Comparison of ENCODE assay signal across 8 cellular contexts in the genomic region with DNA sequence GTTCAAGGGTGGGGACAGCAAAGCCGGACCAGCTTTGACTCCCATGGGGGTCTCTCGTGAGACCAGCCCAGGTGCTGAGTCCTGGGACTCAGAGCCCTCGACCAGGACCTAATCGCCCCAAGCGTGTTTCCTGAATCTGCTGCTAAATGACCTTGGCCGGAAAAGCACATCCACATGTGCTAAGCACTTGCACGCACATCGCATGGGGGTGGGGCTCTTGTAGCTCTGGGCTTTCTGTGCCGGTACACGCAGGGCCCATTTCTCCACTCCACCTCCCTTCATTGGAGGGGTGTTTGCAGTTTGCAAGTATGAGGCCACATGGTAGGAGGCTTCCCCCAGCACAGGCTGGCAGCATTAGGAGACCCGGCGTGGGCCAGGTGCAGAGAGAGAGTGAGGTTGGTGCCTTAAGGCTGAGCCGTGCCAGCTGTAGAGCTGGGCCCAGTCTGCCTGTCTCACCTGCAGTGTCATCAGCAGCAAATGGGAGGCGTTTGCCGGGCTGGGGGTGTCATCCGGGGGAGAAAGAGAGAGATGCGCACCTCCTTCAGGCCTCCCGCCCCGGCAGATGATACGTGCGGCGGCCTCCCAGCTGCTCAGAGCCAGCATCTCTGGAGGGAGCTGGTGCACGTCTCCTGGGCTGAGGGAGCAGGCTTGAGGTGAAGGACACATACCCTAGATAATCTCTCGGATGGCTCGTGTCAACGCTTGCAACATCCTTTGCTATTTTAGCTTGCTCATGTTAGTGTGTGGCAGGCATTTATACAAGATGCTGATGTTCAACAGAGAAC. TPM values are rescaled to one million over a fixed set of nuclear protein-coding genes. Genes with fewer than 3 reads are reported as not detected.
DNase-seq lines count a peak whose midpoint lies in the region; ATAC-seq and TF ChIP-seq lines count a peak whose summit lies in the region.

No MANE protein-coding gene starts in this region.

- WGBS in aorta, 2 donors, result 84 to 88% methylated on average over 25 to 26 of the region's 26 CpGs

- no peaks in the 10 kb centered on the region for H3K9me2 ChIP-seq in GM23338 (ENCODE audit: insufficient read depth)

- H3K9me3 ChIP-seq in mucosa of rectum (ENCODE audit: control insufficient read depth in 2 of 2, low read length in 2 of 2) (no peaks in the 10 kb centered on the region), aorta (ENCODE audit: control insufficient read depth, low read length) (no peaks in the 10 kb centered on the region)

- H3K9ac ChIP-seq in mucosa of rectum (ENCODE audit: low read depth in 1 of 2, low read length in 2 of 2), result no peak overlapping the region

- H3K4me3 Mint-ChIP-seq in GM23338, result no peak overlapping the region

- peaks cover 3% of the 10 kb centered on the region for H3K27me3 Mint-ChIP-seq in GM23338 (ENCODE audit: insufficient read depth, low read depth, poor library complexity)

- H3K36me3 Mint-ChIP-seq in GM23338 (ENCODE audit: low read depth), result peaks cover 22% of the 10 kb centered on the region

- H3K9me3 Mint-ChIP-seq in GM23338, result 0 out of 3 replicates have a peak, but pooled peaks cover 2% of the 10 kb centered on the region

- ATAC-seq in GM19035 (IDR thresholded peaks at IDR 0.05; ENCODE audit: unreplicated experiment) (peak; percentile 60), aorta (ENCODE audit: low FRiP score) (peak; percentile 39), GM23338 (no peak)

- H3K36me3 ChIP-seq in mucosa of rectum (ENCODE audit: control insufficient read depth in 2 of 2, insufficient read depth in 2 of 2, low read length in 2 of 2) (no peaks in the 10 kb centered on the region), aorta (ENCODE audit: control insufficient read depth in 1 of 2, insufficient read depth in 2 of 2, low read length in 1 of 2) (no peaks in the 10 kb centered on the region), GM23338 (ENCODE audit: insufficient read depth) (no peaks in the 10 kb centered on the region; the same call in 1 of the 2 replicates)

- intact Hi-C loops in aorta (cut with DNase I), result loop anchor here in 1 of 2 donors (5.0 kb wide), 1 partner anchor 99 kb away; no protein-coding TSS in a partner anchor

- H3K4me1 ChIP-seq in mucosa of rectum (ENCODE audit: control insufficient read depth in 2 of 2, insufficient read depth in 2 of 2, low read length in 2 of 2), result peaks cover 0 to 14% of the 10 kb centered on the region in 2 donors
- no peaks in the 10 kb centered on the region for H3K4me1 ChIP-seq in aorta (ENCODE audit: control insufficient read depth in 1 of 2, insufficient read depth in 2 of 2, low read length in 2 of 2)
- no peaks in the 10 kb centered on the region for H3K4me1 ChIP-seq in GM23338 (ENCODE audit: insufficient read depth)

- H3K4me3 ChIP-seq in mucosa of rectum (ENCODE audit: low read length in 2 of 2), result no peak overlapping the region
- H3K4me3 ChIP-seq in aorta (ENCODE audit: low read length in 2 of 2), result no peak overlapping the region
- H3K4me3 ChIP-seq in GM23338, result no peak overlapping the region

- H3F3A ChIP-seq in GM23338 (replicated peaks; ENCODE audit: low read depth), result no peaks in the 10 kb centered on the region

- no peaks in the 10 kb centered on the region for H3K27me3 ChIP-seq in mucosa of rectum (ENCODE audit: control insufficient read depth in 2 of 2, insufficient read depth in 2 of 2, low read length in 2 of 2)
- H3K27me3 ChIP-seq in aorta (ENCODE audit: control insufficient read depth in 1 of 2, insufficient read depth in 2 of 2, low read length in 1 of 2), result no peaks in the 10 kb centered on the region
- no peaks in the 10 kb centered on the region for H3K27me3 ChIP-seq in GM23338 (ENCODE audit: insufficient read depth)

- H3K4me1 Mint-ChIP-seq in GM23338, result peaks cover 9% of the 10 kb centered on the region; the same call in 2 of the 3 replicates

- no peak overlapping the region for H3K4me2 ChIP-seq in GM23338

- peak; percentile 9 for DNase-seq in MV-4-11 (lab: John Stamatoyannopoulos, UW)
- DNase-seq in activated gamma-delta T cell (lab: John Stamatoyannopoulos, UW), result peak; percentile 30
- no peak for DNase-seq in aorta
- DNase-seq in COLO668 (lab: John Stamatoyannopoulos, UW; ENCODE audit: unreplicated experiment), result no peak
- DNase-seq in cerebellum (ENCODE audit: low spot score), result no peak
- no peak for DNase-seq in GM23338 (ENCODE audit: low spot score)

- peak overlapping the region; percentile 74 for H3K27ac ChIP-seq in mucosa of rectum (ENCODE audit: low read depth in 2 of 2, low read length in 2 of 2)
- no peak overlapping the region for H3K27ac ChIP-seq in aorta (ENCODE audit: low read depth in 1 of 2, low read length in 2 of 2)
- no peak overlapping the region for H3K27ac ChIP-seq in GM23338 (ENCODE audit: low read depth)

- no peaks in the 10 kb centered on the region for H4K20me1 ChIP-seq in GM23338 (replicated peaks; ENCODE audit: insufficient read depth)

- no peaks in the 10 kb centered on the region for H3K79me2 ChIP-seq in GM23338 (replicated peaks; ENCODE audit: insufficient read depth)

- no peak overlapping the region for H3K27ac Mint-ChIP-seq in GM23338

- TF ChIP-seq CTCF in GM23338 (conservative IDR thresholded peaks at IDR 0.05; ENCODE audit: low read depth in 2 of 2), result no peak

- H2AFZ ChIP-seq in GM23338, result no peak overlapping the region

TF ChIP-seq in GM23338, 12 proteins besides CTCF, POLR2A, EP300 and RAD21 (continues in another document):
- TF ChIP-seq, protein P1, sequence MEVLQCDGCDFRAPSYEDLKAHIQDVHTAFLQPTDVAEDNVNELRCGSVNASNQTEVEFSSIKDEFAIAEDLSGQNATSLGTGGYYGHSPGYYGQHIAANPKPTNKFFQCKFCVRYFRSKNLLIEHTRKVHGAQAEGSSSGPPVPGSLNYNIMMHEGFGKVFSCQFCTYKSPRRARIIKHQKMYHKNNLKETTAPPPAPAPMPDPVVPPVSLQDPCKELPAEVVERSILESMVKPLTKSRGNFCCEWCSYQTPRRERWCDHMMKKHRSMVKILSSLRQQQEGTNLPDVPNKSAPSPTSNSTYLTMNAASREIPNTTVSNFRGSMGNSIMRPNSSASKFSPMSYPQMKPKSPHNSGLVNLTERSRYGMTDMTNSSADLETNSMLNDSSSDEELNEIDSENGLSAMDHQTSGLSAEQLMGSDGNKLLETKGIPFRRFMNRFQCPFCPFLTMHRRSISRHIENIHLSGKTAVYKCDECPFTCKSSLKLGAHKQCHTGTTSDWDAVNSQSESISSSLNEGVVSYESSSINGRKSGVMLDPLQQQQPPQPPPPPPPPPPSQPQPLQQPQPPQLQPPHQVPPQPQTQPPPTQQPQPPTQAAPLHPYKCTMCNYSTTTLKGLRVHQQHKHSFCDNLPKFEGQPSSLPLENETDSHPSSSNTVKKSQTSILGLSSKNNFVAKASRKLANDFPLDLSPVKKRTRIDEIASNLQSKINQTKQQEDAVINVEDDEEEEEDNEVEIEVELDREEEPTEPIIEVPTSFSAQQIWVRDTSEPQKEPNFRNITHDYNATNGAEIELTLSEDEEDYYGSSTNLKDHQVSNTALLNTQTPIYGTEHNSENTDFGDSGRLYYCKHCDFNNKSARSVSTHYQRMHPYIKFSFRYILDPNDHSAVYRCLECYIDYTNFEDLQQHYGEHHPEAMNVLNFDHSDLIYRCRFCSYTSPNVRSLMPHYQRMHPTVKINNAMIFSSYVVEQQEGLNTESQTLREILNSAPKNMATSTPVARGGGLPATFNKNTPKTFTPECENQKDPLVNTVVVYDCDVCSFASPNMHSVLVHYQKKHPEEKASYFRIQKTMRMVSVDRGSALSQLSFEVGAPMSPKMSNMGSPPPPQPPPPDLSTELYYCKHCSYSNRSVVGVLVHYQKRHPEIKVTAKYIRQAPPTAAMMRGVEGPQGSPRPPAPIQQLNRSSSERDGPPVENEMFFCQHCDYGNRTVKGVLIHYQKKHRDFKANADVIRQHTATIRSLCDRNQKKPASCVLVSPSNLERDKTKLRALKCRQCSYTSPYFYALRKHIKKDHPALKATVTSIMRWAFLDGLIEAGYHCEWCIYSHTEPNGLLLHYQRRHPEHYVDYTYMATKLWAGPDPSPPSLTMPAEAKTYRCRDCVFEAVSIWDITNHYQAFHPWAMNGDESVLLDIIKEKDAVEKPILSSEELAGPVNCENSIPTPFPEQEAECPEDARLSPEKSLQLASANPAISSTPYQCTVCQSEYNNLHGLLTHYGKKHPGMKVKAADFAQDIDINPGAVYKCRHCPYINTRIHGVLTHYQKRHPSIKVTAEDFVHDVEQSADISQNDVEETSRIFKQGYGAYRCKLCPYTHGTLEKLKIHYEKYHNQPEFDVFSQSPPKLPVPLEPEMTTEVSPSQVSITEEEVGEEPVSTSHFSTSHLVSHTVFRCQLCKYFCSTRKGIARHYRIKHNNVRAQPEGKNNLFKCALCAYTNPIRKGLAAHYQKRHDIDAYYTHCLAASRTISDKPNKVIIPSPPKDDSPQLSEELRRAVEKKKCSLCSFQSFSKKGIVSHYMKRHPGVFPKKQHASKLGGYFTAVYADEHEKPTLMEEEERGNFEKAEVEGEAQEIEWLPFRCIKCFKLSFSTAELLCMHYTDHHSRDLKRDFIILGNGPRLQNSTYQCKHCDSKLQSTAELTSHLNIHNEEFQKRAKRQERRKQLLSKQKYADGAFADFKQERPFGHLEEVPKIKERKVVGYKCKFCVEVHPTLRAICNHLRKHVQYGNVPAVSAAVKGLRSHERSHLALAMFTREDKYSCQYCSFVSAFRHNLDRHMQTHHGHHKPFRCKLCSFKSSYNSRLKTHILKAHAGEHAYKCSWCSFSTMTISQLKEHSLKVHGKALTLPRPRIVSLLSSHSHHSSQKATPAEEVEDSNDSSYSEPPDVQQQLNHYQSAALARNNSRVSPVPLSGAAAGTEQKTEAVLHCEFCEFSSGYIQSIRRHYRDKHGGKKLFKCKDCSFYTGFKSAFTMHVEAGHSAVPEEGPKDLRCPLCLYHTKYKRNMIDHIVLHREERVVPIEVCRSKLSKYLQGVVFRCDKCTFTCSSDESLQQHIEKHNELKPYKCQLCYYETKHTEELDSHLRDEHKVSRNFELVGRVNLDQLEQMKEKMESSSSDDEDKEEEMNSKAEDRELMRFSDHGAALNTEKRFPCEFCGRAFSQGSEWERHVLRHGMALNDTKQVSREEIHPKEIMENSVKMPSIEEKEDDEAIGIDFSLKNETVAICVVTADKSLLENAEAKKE (CRISPR knock-in tag; IDR thresholded peaks at IDR 0.05), result no peak
- TF ChIP-seq JUNB (IDR thresholded peaks at IDR 0.05; ENCODE audit: unreplicated experiment), result no peak
- no peak for TF ChIP-seq STAT1 (IDR thresholded peaks at IDR 0.05; ENCODE audit: unreplicated experiment)
- no peak for TF ChIP-seq EZH2 (IDR thresholded peaks at IDR 0.05; ENCODE audit: low read depth, unreplicated experiment)
- TF ChIP-seq ZNF331 (CRISPR knock-in tag; IDR thresholded peaks at IDR 0.05; ENCODE audit: low read depth), result no peak
- TF ChIP-seq NANOG (IDR thresholded peaks at IDR 0.05; ENCODE audit: borderline replicate concordance), result no peak
- TF ChIP-seq ZNF114 (CRISPR knock-in tag; IDR thresholded peaks at IDR 0.05), result no peak

RNA-seq across cellular contexts. Expression of a gene that starts 45.2 kb away (rescaled TPM):
- total RNA-seq in aorta (1 to 10 TPM; 3.8 to 8.6 TPM), cerebellum (44.0 TPM)
- polyA plus RNA-seq in aorta (under 1 TPM; 0.67 to 0.88 TPM), GM23338 (2016; fragmentation: Nextera tagmentation; extraction: Ambion mirVana) (0.99 and 1.2 TPM in 2 replicates)
- total RNA-seq in GM23338 (2014; rRNA removed; shearing (Covaris generic)), result 4.9 and 5.0 TPM in 2 replicates

Comparison
In these comparisons a context has a peak if more than half of its experiments do, and no peak if none do; other contexts are left out.
1. DNase-seq: peak in MV-4-11 (single experiment) and activated gamma-delta T cell (single experiment); none in aorta (0 of 2), COLO668 (single experiment), cerebellum (single experiment) and GM23338 (single experiment).
2. H3K27ac ChIP-seq: peak in mucosa of rectum (2 of 2); none in aorta (0 of 2) and GM23338 (single experiment).